Comparison of ENCODE assay signal across 9 cellular contexts in genomic region chr2:25146896-25147295, GRCh38. TPM values are rescaled to one million over a fixed set of nuclear protein-coding genes. Genes with fewer than 3 reads are reported as not detected.
"Had no signal": no experiment of that assay in that cellular context is flagged by ENCODE, and none has a peak within 500 bp of the region (broad histone marks: within the 10 kb centered on the region; RNA-seq: fewer than 3 reads in every experiment).

No MANE protein-coding gene starts in this region.

- FAIRE-seq: G401.6, GM12878, GM12891, GM12892, GM18507, GM19239 had no signal

- DNase-seq: GDM1, GF-D8 had no signal

- H3K4me3 ChIP-seq: GM12878 had no signal

RNA-seq across cellular contexts. Expression of gene POMC, which starts 21.5 kb away (rescaled TPM):
- total RNA-seq: G401 had no signal
